Comparison of ENCODE assay signal across 32 cellular contexts in genomic region chr13:112889351-112890290, GRCh38.
"Had no signal": no experiment of that assay in that cellular context is flagged by ENCODE, and none has a peak within 500 bp of the region (broad histone marks: within the 10 kb centered on the region; RNA-seq: fewer than 3 reads in every experiment).

No MANE protein-coding gene starts in this region.

- H3K36me3 Mint-ChIP-seq: activated naive CD8-positive, alpha-beta T cell treated with anti-CD3 and anti-CD28 coated beads, Interleukin-2, amount 10 ng/mL, durations not matched to agents 7 days and 5 days; brain; natural killer cell treated with Interleukin-12 subunit alpha and Interleukin-12 subunit beta and Interleukin-15 and Interleukin-18, amount 100 ng/mL, for 72 hours had no signal

- ATAC-seq: activated CD4-positive, CD25-positive, alpha-beta regulatory T cell treated with anti-CD3 and anti-CD28 coated beads, Interleukin-2, amount 50 U/mL, for 24 hours; gastrocnemius medialis; natural killer cell treated with Interleukin-12 subunit alpha and Interleukin-12 subunit beta and Interleukin-15 and Interleukin-18, amount 100 ng/mL, for 72 hours; pancreas; psoas muscle; stimulated activated naive CD8-positive, alpha-beta T cell treated with anti-CD3 and anti-CD28 coated beads, Interleukin-15, Interleukin-2, amounts not matched to agents 100 U/mL and 50 U/mL, for 24 hours had no signal

- H3K9me3 Mint-ChIP-seq: activated naive CD8-positive, alpha-beta T cell treated with anti-CD3 and anti-CD28 coated beads, Interleukin-2, amount 10 ng/mL, durations not matched to agents 7 days and 5 days; brain; natural killer cell treated with Interleukin-12 subunit alpha and Interleukin-12 subunit beta and Interleukin-15 and Interleukin-18, amount 100 ng/mL, for 72 hours; T-helper 1 cell treated with Interleukin-12 subunit alpha and Interleukin-12 subunit beta and Interleukin-4 antibody, amounts not matched to agents 30 μg/mL and 1 μg/mL, for 36 hours had no signal

- DNase-seq: activated CD4-positive, alpha-beta T cell treated with anti-CD3 and anti-CD28 coated beads for 48 hours; activated CD4-positive, alpha-beta T cell treated with anti-CD3 and anti-CD28 coated beads, Interleukin-2, amount 50 U/mL, for 48 hours; activated CD8-positive, alpha-beta memory T cell treated with anti-CD3 and anti-CD28 coated beads for 24 hours; activated effector memory CD4-positive, alpha-beta T cell treated with Interleukin-2 at 50 U/mL for 16 hours; activated naive CD4-positive, alpha-beta T cell treated with Interleukin-2 at 50 U/mL for 16 hours; activated naive CD8-positive, alpha-beta T cell treated with anti-CD3 and anti-CD28 coated beads, Interleukin-2, amount 10 ng/mL, durations not matched to agents 7 days and 5 days; cerebellar nuclear complex; dorsolateral prefrontal cortex; effector memory CD4-positive, alpha-beta T cell; erythroblast; gastrocnemius medialis; hippocampal formation; mesendoderm; stimulated activated CD4-positive, alpha-beta T cell treated with anti-CD3 and anti-CD28 coated beads, Interleukin-15, amount 100 ng/mL, for 24 hours; stimulated activated CD4-positive, alpha-beta T cell treated with anti-CD3 and anti-CD28 coated beads, Interleukin-2, amount 100 ng/mL, for 24 hours; stimulated activated naive CD8-positive, alpha-beta T cell treated with anti-CD3 and anti-CD28 coated beads, Interleukin-15, Interleukin-2, amounts not matched to agents 100 U/mL and 50 U/mL, for 24 hours; SW 1271; T1000; testis; transverse colon had no signal

- H3K9me3 ChIP-seq: ascending aorta, gastrocnemius medialis, pancreas, psoas muscle, testis, transverse colon had no signal

- H3K36me3 ChIP-seq: ascending aorta, cardiac muscle cell, gastrocnemius medialis, pancreas, transverse colon, WERI-Rb-1 had no signal

- H3K4me3 Mint-ChIP-seq: activated naive CD8-positive, alpha-beta T cell treated with anti-CD3 and anti-CD28 coated beads, Interleukin-2, amount 10 ng/mL, durations not matched to agents 7 days and 5 days; brain; natural killer cell treated with Interleukin-12 subunit alpha and Interleukin-12 subunit beta and Interleukin-15 and Interleukin-18, amount 100 ng/mL, for 72 hours; T-helper 1 cell treated with Interleukin-12 subunit alpha and Interleukin-12 subunit beta and Interleukin-4 antibody, amounts not matched to agents 30 μg/mL and 1 μg/mL, for 36 hours had no signal

- H3K4me1 Mint-ChIP-seq: activated naive CD8-positive, alpha-beta T cell treated with anti-CD3 and anti-CD28 coated beads, Interleukin-2, amount 10 ng/mL, durations not matched to agents 7 days and 5 days had no signal

- H3K27me3 ChIP-seq: ascending aorta, pancreas, testis had no signal

- H3K27ac Mint-ChIP-seq: activated naive CD8-positive, alpha-beta T cell treated with anti-CD3 and anti-CD28 coated beads, Interleukin-2, amount 10 ng/mL, durations not matched to agents 7 days and 5 days; natural killer cell treated with Interleukin-12 subunit alpha and Interleukin-12 subunit beta and Interleukin-15 and Interleukin-18, amount 100 ng/mL, for 72 hours; T-helper 1 cell treated with Interleukin-12 subunit alpha and Interleukin-12 subunit beta and Interleukin-4 antibody, amounts not matched to agents 30 μg/mL and 1 μg/mL, for 36 hours had no signal

- H3K4me3 ChIP-seq: ascending aorta, cardiac muscle cell, coronary artery, dorsolateral prefrontal cortex, gastrocnemius medialis, lung, pancreas, psoas muscle, smooth muscle cell, testis, transverse colon had no signal

- H3K27ac ChIP-seq: ascending aorta, cardiac muscle cell, coronary artery, dorsolateral prefrontal cortex, gastrocnemius medialis, pancreas, psoas muscle, testis, transverse colon, WERI-Rb-1 had no signal
